ENCODE assay signal across 1 cellular context in genomic region chr13:99282264-99283231, GRCh38.
TF ChIP-seq lines count a peak whose summit lies in the region.

No MANE protein-coding gene starts in this region.

TF ChIP-seq in GM23338, 12 proteins besides CTCF, POLR2A, EP300 and RAD21 (continued from another document):
- no peak for TF ChIP-seq ZNF462 (CRISPR knock-in tag; IDR thresholded peaks at IDR 0.05)
- TF ChIP-seq STAT1 (IDR thresholded peaks at IDR 0.05; ENCODE audit: unreplicated experiment) = no peak
- TF ChIP-seq ETS1 (IDR thresholded peaks at IDR 0.05) = no peak
- no peak for TF ChIP-seq JUNB (IDR thresholded peaks at IDR 0.05; ENCODE audit: unreplicated experiment)
- TF ChIP-seq POLR2AphosphoS5 (IDR thresholded peaks at IDR 0.05; ENCODE audit: low read depth) = no peak
- no peak for TF ChIP-seq CREB1 (CRISPR knock-in tag; IDR thresholded peaks at IDR 0.05; ENCODE audit: low read depth)
- TF ChIP-seq EZH2 (IDR thresholded peaks at IDR 0.05; ENCODE audit: low read depth, unreplicated experiment) = no peak
- no peak for TF ChIP-seq EZH2phosphoT487 (IDR thresholded peaks at IDR 0.05; ENCODE audit: unreplicated experiment)
